17 cellular contexts compared by ENCODE assay signal in the genomic region with DNA sequence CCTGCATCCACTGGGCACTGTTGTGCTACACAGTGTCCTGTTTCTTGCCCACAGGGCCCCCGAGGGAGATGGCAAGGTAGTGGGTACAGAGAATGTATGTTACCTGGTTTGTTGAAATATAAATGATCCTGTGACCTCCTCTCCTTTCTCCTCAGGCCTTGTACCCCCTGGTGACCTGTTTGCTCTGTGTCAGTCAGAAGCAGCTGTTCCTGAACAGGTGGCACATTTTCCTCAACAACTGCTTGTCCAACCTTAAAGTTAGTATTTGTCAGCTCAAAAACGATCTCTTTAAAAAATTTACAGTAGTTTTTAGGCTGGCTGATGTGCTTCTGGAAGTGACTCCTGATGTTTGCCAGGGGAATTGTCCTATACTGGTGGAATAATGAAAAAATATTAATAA.
DNase-seq lines count a peak whose midpoint lies in the region; ATAC-seq and TF ChIP-seq lines count a peak whose summit lies in the region.
"Had no signal": no experiment of that assay in that cellular context is flagged by ENCODE, and none has a peak within 500 bp of the region (broad histone marks: within the 10 kb centered on the region; RNA-seq: fewer than 3 reads in every experiment).

No MANE protein-coding gene starts in this region.

- no peak overlapping the region for H3K4me3 ChIP-seq in tibial artery
- H3K4me3 ChIP-seq: BLaER1 had no signal

- DNase-seq in NCI-H2171 treated with DMSO at 0.1 percent for 48 hours (lab: John Stamatoyannopoulos, UW) = peak; percentile 20
- DNase-seq in NCI-H2171 (lab: John Stamatoyannopoulos, UW) = no peak
- peak; percentile 33 for DNase-seq in NCI-H2081 treated with DMSO at 0.1 percent for 48 hours (lab: John Stamatoyannopoulos, UW)
- DNase-seq in chondrocyte (ENCODE audit: low spot score) = no peak
- no peak for DNase-seq in tibial artery
- DNase-seq in cerebellar cortex (ENCODE audit: low spot score) = no peak
- DNase-seq: CD4-positive, alpha-beta memory T cell; DMS79; NCI-H1694 treated with DMSO at 0.1 percent for 48 hours; NCI-H446 treated with DMSO at 0.1 percent for 48 hours; PC-3; RPMI8226; SIG-M5 had no signal

- H3K27ac Mint-ChIP-seq in chondrocyte (ENCODE audit: unreplicated experiment) = peak overlapping the region; percentile 22
- H3K27ac Mint-ChIP-seq: CD4-positive, alpha-beta memory T cell; T-helper 1 cell treated with Interleukin-12 subunit alpha and Interleukin-12 subunit beta and Interleukin-4 antibody, amounts not matched to agents 30 μg/mL and 1 μg/mL, for 36 hours had no signal

- peaks cover 28% of the 10 kb centered on the region for H3K4me1 Mint-ChIP-seq in chondrocyte (ENCODE audit: low read depth)
- H3K4me1 Mint-ChIP-seq: CD4-positive, alpha-beta memory T cell had no signal

- TF ChIP-seq CTCF in chondrocyte (IDR thresholded peaks at IDR 0.05) = no peak
- TF ChIP-seq CTCF in tibial artery (IDR thresholded peaks at IDR 0.05) = no peak

- intact Hi-C loops in tibial artery (cut with DNase I; ENCODE audit: low total_unique reads) = no loop called here

- no peaks in the 10 kb centered on the region for H3K9me3 Mint-ChIP-seq in chondrocyte (ENCODE audit: low read depth)
- H3K9me3 Mint-ChIP-seq: T-helper 1 cell treated with Interleukin-12 subunit alpha and Interleukin-12 subunit beta and Interleukin-4 antibody, amounts not matched to agents 30 μg/mL and 1 μg/mL, for 36 hours had no signal

- peaks cover 5% of the 10 kb centered on the region for H3K36me3 Mint-ChIP-seq in chondrocyte (ENCODE audit: low read depth)

- no peaks in the 10 kb centered on the region for H3K9me3 ChIP-seq in tibial artery
- H3K9me3 ChIP-seq: BLaER1 had no signal

- H3K4me3 Mint-ChIP-seq in chondrocyte (ENCODE audit: unreplicated experiment) = no peak overlapping the region
- H3K4me3 Mint-ChIP-seq: CD4-positive, alpha-beta memory T cell; T-helper 1 cell treated with Interleukin-12 subunit alpha and Interleukin-12 subunit beta and Interleukin-4 antibody, amounts not matched to agents 30 μg/mL and 1 μg/mL, for 36 hours had no signal

- H3K27me3 Mint-ChIP-seq in chondrocyte (ENCODE audit: low read depth) = no peaks in the 10 kb centered on the region
- H3K27me3 Mint-ChIP-seq: CD4-positive, alpha-beta memory T cell had no signal

- H3K36me3 ChIP-seq in tibial artery = peaks cover 0 to 7% (median 3%) of the 10 kb centered on the region in 3 donors
- H3K36me3 ChIP-seq: BLaER1 had no signal

- H3K27me3 ChIP-seq in tibial artery = no peaks in the 10 kb centered on the region
- H3K27me3 ChIP-seq: BLaER1 had no signal

- peaks cover 0 to 55% (median 15%) of the 10 kb centered on the region in 4 donors for H3K4me1 ChIP-seq in tibial artery
- H3K4me1 ChIP-seq: BLaER1 had no signal

- peak overlapping the region; percentile 81 for H3K27ac ChIP-seq in tibial artery
- H3K27ac ChIP-seq: BLaER1, KMS-11 had no signal

- no peak for ATAC-seq in HG03521 (IDR thresholded peaks at IDR 0.05; ENCODE audit: unreplicated experiment)
- ATAC-seq: PC-3 had no signal

Comparison
In these comparisons a context has a peak if more than half of its experiments do, and no peak if none do; other contexts are left out.
1. DNase-seq: peak in NCI-H2171 treated with DMSO at 0.1 percent for 48 hours (single experiment) and NCI-H2081 treated with DMSO at 0.1 percent for 48 hours (single experiment); none in NCI-H2171 (single experiment), chondrocyte (single experiment), tibial artery (0 of 2) and cerebellar cortex (single experiment).